Comparison of ENCODE assay signal across 7 cellular contexts in the genomic region with DNA sequence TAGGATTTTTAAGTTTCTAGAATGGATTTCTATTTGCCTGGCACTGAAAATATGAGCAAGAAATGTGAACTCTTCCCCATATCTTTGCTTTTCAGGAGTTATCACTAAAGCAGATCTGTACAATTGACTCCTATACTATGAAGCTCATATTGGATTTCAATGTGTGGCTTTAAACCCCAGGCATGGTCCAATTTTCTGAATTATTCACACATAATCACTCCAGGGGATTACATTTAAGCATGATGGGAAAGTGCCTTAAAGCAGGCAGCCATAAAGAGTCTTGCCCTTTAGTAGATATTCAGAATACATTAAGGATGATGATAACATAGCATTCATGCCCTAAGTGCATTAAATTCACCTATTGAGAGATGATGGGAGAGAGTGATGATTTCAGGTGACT.
"Had no signal": no experiment of that assay in that cellular context is flagged by ENCODE, and none has a peak within 500 bp of the region (broad histone marks: within the 10 kb centered on the region; RNA-seq: fewer than 3 reads in every experiment).

No MANE protein-coding gene starts in this region.

- H3K36me3 ChIP-seq: HAP-1 had no signal

- H3K9ac ChIP-seq: KMS-11 had no signal

- DNase-seq: GOT3, H7, HFFc6, KBM-7 had no signal

- H3K9me3 ChIP-seq: HAP-1 had no signal

- H3K4me2 ChIP-seq: KMS-11 had no signal

- H3K4me3 ChIP-seq: HAP-1 had no signal

- H3K27ac ChIP-seq: HL-60, KMS-11 had no signal
